8 cellular contexts compared by ENCODE assay signal in the genomic region with DNA sequence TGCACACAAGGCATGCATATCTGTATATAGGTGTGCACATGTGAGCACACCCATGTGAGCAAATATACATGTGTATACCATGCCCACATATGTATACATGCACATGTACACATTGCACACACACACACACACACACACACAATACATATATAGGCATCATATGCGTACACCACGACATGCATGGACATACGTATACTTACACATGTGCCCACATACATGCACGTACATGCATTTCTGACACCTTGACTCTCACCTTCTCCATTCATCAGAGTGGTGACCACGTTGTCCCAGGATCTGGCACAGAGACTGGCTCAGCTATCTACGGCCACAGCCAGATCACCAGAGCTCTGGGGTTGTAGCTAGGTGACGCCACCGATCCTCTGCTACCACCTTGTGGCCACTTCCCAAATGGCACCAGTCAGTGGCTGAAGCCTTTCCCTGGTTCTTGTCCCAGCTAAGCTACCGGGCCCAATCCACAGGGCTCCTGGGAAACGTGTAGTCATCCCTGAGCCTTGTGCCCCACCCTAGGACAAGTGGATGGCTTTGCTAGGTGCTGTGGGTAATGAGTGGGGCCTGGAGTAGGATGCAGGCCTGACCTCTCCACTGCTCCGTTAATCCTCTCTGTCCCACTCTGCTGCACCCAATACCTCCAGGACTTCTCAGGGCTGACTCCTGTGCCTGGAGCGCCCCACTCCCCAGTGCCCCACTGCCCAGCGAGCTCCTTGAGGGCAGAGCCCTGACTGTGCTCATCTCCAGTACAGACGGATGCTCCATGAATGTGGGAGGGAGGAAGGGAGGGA.
DNase-seq lines count a peak whose midpoint lies in the region; ATAC-seq and TF ChIP-seq lines count a peak whose summit lies in the region.

No MANE protein-coding gene starts in this region.

- ATAC-seq in GM19324 (IDR thresholded peaks at IDR 0.05; ENCODE audit: low FRiP score, unreplicated experiment): peak; percentile 60
- peak; percentile 98 for ATAC-seq in activated CD8-positive, alpha-beta T cell treated with anti-CD3 and anti-CD28 coated beads for 36 hours
- peak; percentile 91 for ATAC-seq in effector memory CD8-positive, alpha-beta T cell (replicated peaks)

- intact Hi-C loops in activated CD8-positive, alpha-beta T cell treated with anti-CD3 and anti-CD28 coated beads for 36 hours (cut with micrococcal nuclease): loop anchor here (2.0 kb wide), 1 partner anchor 383 kb away; a partner anchor contains a TSS

- H2BK120ac ChIP-seq in mesendoderm (ENCODE audit: low read depth, low read length): no peak overlapping the region

- no peaks in the 10 kb centered on the region for H3K79me2 ChIP-seq in mesendoderm (ENCODE audit: control insufficient read depth, insufficient read depth, low read length)

- no peak overlapping the region for H3K23ac ChIP-seq in mesendoderm (ENCODE audit: low read length)

- no peak overlapping the region for H2BK5ac ChIP-seq in mesendoderm (ENCODE audit: low read length)

- H3K4me2 ChIP-seq in mesendoderm (ENCODE audit: low read length): no peak overlapping the region

- H3K9ac ChIP-seq in mesendoderm (ENCODE audit: low read length): peak overlapping the region; percentile 1

- no peak overlapping the region for H4K5ac ChIP-seq in mesendoderm (ENCODE audit: low read length)

- peaks cover 7% of the 10 kb centered on the region for H3K27me3 Mint-ChIP-seq in activated CD8-positive, alpha-beta T cell treated with anti-CD3 and anti-CD28 coated beads for 36 hours
- peaks cover 20 to 41% of the 10 kb centered on the region in 2 donors for H3K27me3 Mint-ChIP-seq in effector memory CD8-positive, alpha-beta T cell

- no peak overlapping the region for H4K8ac ChIP-seq in mesendoderm (ENCODE audit: low read depth, low read length)

- H3K56ac ChIP-seq in mesendoderm (ENCODE audit: low read length): peak overlapping the region; percentile 40

- H3K27ac ChIP-seq in C4-2B: no peak overlapping the region
- no peak overlapping the region for H3K27ac ChIP-seq in HL-60 (replicated peaks)
- H3K27ac ChIP-seq in mesendoderm (ENCODE audit: low read depth, low read length): no peak overlapping the region

- H3K4me3 ChIP-seq in HL-60 (replicated peaks; ENCODE audit: insufficient read depth, low read length): no peak overlapping the region
- no peak overlapping the region for H3K4me3 ChIP-seq in mesendoderm (ENCODE audit: low read length)

- H3K4me1 ChIP-seq in mesendoderm (ENCODE audit: control insufficient read depth, low read depth, low read length): peaks cover 2% of the 10 kb centered on the region

- H2BK15ac ChIP-seq in mesendoderm (replicated peaks; ENCODE audit: low read depth): no peak overlapping the region

- peak; percentile 98 for TF ChIP-seq CTCF in C4-2B (conservative IDR thresholded peaks at IDR 0.05)
- peak; percentile 87 for TF ChIP-seq CTCF in HL-60 (IDR thresholded peaks at IDR 0.05; ENCODE audit: insufficient read depth, low read length)
- TF ChIP-seq CTCF in activated CD8-positive, alpha-beta T cell treated with anti-CD3 and anti-CD28 coated beads for 36 hours (IDR thresholded peaks at IDR 0.05): peak; percentile 95

- peaks cover 6% of the 10 kb centered on the region for H3K4me1 Mint-ChIP-seq in activated CD8-positive, alpha-beta T cell treated with anti-CD3 and anti-CD28 coated beads for 36 hours (ENCODE audit: low read depth)
- H3K4me1 Mint-ChIP-seq in effector memory CD8-positive, alpha-beta T cell (ENCODE audit: low read depth in 2 of 2): peaks cover 0 to 7% of the 10 kb centered on the region in 2 donors

- no peak overlapping the region for H3K18ac ChIP-seq in mesendoderm (ENCODE audit: low read length)

- H3K36me3 Mint-ChIP-seq in activated CD8-positive, alpha-beta T cell treated with anti-CD3 and anti-CD28 coated beads for 36 hours (ENCODE audit: low read depth): no peaks in the 10 kb centered on the region
- peaks cover 7% of the 10 kb centered on the region for H3K36me3 Mint-ChIP-seq in effector memory CD8-positive, alpha-beta T cell (ENCODE audit: insufficient read depth)

- H3K27me3 ChIP-seq in HL-60 (ENCODE audit: insufficient read depth, poor library complexity, severe bottlenecking) (peaks cover 6% of the 10 kb centered on the region), mesendoderm (ENCODE audit: insufficient read depth, low read length, poor library complexity) (no peaks in the 10 kb centered on the region)

- POLR2A ChIA-PET in activated CD8-positive, alpha-beta T cell treated with anti-CD3 and anti-CD28 coated beads for 36 hours (lab: Charles Lee): interaction anchor here (1.0 to 1.3 kb wide), 2 partner anchors 8 to 383 kb away, joined by 3 read pairs; no protein-coding TSS in a partner anchor

- WGBS in mesendoderm (ENCODE audit: extremely low coverage, insufficient coverage, low lambda C conversion rate): no CpG with 5 or more reads among the region's 14 CpGs

- no peak overlapping the region for H3K4ac ChIP-seq in mesendoderm (ENCODE audit: low read depth, low read length)

- no peak overlapping the region for H3K4me3 Mint-ChIP-seq in activated CD8-positive, alpha-beta T cell treated with anti-CD3 and anti-CD28 coated beads for 36 hours
- H3K4me3 Mint-ChIP-seq in effector memory CD8-positive, alpha-beta T cell: no peak overlapping the region

- H3K27ac Mint-ChIP-seq in activated CD8-positive, alpha-beta T cell treated with anti-CD3 and anti-CD28 coated beads for 36 hours: no peak overlapping the region
- H3K27ac Mint-ChIP-seq in effector memory CD8-positive, alpha-beta T cell: no peak overlapping the region

- no peaks in the 10 kb centered on the region for H3K36me3 ChIP-seq in mesendoderm (ENCODE audit: control insufficient read depth, insufficient read depth, low read length)

- H3K9me3 Mint-ChIP-seq in activated CD8-positive, alpha-beta T cell treated with anti-CD3 and anti-CD28 coated beads for 36 hours: no peaks in the 10 kb centered on the region
- H3K9me3 Mint-ChIP-seq in effector memory CD8-positive, alpha-beta T cell: no peaks in the 10 kb centered on the region

- CTCF ChIA-PET in activated CD8-positive, alpha-beta T cell treated with anti-CD3 and anti-CD28 coated beads for 36 hours (lab: Charles Lee): interaction anchor here (0.6 to 10.9 kb wide), 39 partner anchors 9 to 546 kb away, joined by 3 to 621 read pairs (median 5); a partner anchor contains a TSS

- no peaks in the 10 kb centered on the region for H3K79me1 ChIP-seq in mesendoderm (ENCODE audit: low read length)

- H2AK5ac ChIP-seq in mesendoderm (ENCODE audit: low read length): no peak overlapping the region

- peak; percentile 52 to 77 for DNase-seq in HL-60 (ENCODE audit: low read depth in 1 of 2, low spot score in 1 of 2)
- DNase-seq in NCI-H82 treated with DMSO at 0.1 percent for 48 hours (lab: John Stamatoyannopoulos, UW; ENCODE audit: unreplicated experiment): peak; percentile 81
- peak; percentile 88 for DNase-seq in activated CD8-positive, alpha-beta T cell treated with anti-CD3 and anti-CD28 coated beads for 36 hours
- DNase-seq in effector memory CD8-positive, alpha-beta T cell: peak; percentile 77 to 83 (median 79)
- peak; percentile 92 for DNase-seq in mesendoderm
- DNase-seq in stimulated activated CD8-positive, alpha-beta memory T cell treated with anti-CD3 and anti-CD28 coated beads, Interleukin-2, amount 100 ng/mL, for 48 hours (ENCODE audit: low read depth in 2 of 2): peak; percentile 61 to 80
